14 cellular contexts compared by ENCODE assay signal in genomic region chr1:181647314-181648035, GRCh38.
DNase-seq lines count a peak whose midpoint lies in the region; TF ChIP-seq lines count a peak whose summit lies in the region.
"Had no signal": no experiment of that assay in that cellular context is flagged by ENCODE, and none has a peak within 500 bp of the region (broad histone marks: within the 10 kb centered on the region; RNA-seq: fewer than 3 reads in every experiment).

No MANE protein-coding gene starts in this region.

- no peak overlapping the region for H4K5ac ChIP-seq in mesendoderm (ENCODE audit: low read length)

- H3K9me3 Mint-ChIP-seq in CD8-positive, alpha-beta memory T cell, result peaks cover 0 to 2% (median 0%) of the 10 kb centered on the region in 5 donors

- H3K36me3 ChIP-seq in duodenal mucosa (ENCODE audit: control insufficient read depth in 1 of 2, insufficient read depth in 2 of 2, low read length in 2 of 2) (no peaks in the 10 kb centered on the region), neuronal stem cell (replicated peaks in 1 of 2; ENCODE audit: control insufficient read depth in 2 of 2, insufficient read depth in 2 of 2, low read length in 2 of 2) (no peaks in the 10 kb centered on the region), mesendoderm (ENCODE audit: control insufficient read depth, insufficient read depth, low read length) (no peaks in the 10 kb centered on the region)
- no peaks in the 10 kb centered on the region for H3K36me3 ChIP-seq in CD8-positive, alpha-beta memory T cell (ENCODE audit: insufficient read depth, low read length)
- H3K36me3 ChIP-seq: BE2C, cardiac muscle cell had no signal

- H2BK15ac ChIP-seq in neuronal stem cell (ENCODE audit: low read length), result no peak overlapping the region
- no peak overlapping the region for H2BK15ac ChIP-seq in mesendoderm (replicated peaks; ENCODE audit: low read depth)

- no CpG with 5 or more reads among the region's 11 CpGs for WGBS in neuronal stem cell (ENCODE audit: extremely low coverage in 2 of 2, insufficient read length in 2 of 2, insufficient replicate concordance in 1 of 2), 2 donors
- no CpG with 5 or more reads among the region's 11 CpGs for WGBS in mesendoderm (ENCODE audit: extremely low coverage, insufficient coverage, low lambda C conversion rate)

- no peak overlapping the region for H4K8ac ChIP-seq in neuronal stem cell (ENCODE audit: low read depth, low read length)
- no peak overlapping the region for H4K8ac ChIP-seq in mesendoderm (ENCODE audit: low read depth, low read length)

- no peak overlapping the region for H3K56ac ChIP-seq in mesendoderm (ENCODE audit: low read length)

- H3K27me3 Mint-ChIP-seq in CD8-positive, alpha-beta memory T cell, result peaks cover 2 to 44% of the 10 kb centered on the region in 2 donors

- no peak overlapping the region for H3K4ac ChIP-seq in neuronal stem cell (ENCODE audit: low read length)
- H3K4ac ChIP-seq in mesendoderm (ENCODE audit: low read depth, low read length), result no peak overlapping the region

- no peak overlapping the region for H2BK12ac ChIP-seq in neuronal stem cell (ENCODE audit: low read length)

- no peak overlapping the region for H2AFZ ChIP-seq in neuronal stem cell (ENCODE audit: low read length)

- H3K4me1 Mint-ChIP-seq in CD8-positive, alpha-beta memory T cell, result no peaks in the 10 kb centered on the region

- no peaks in the 10 kb centered on the region for H3K79me1 ChIP-seq in neuronal stem cell (ENCODE audit: low read depth, low read length)
- no peaks in the 10 kb centered on the region for H3K79me1 ChIP-seq in mesendoderm (ENCODE audit: low read length)

- no peak overlapping the region for H3K9ac ChIP-seq in duodenal mucosa (ENCODE audit: low read depth in 1 of 2, low read length in 2 of 2)
- no peak overlapping the region for H3K9ac ChIP-seq in neuronal stem cell (ENCODE audit: low read depth, low read length, poor library complexity)
- H3K9ac ChIP-seq in mesendoderm (ENCODE audit: low read length), result no peak overlapping the region

- H3K4me3 ChIP-seq in duodenal mucosa (ENCODE audit: low read depth in 1 of 2, low read length in 2 of 2) (peak overlapping the region; percentile 16 to 23), neuronal stem cell (ENCODE audit: low read length in 2 of 2) (no peak overlapping the region), mesendoderm (ENCODE audit: low read length) (no peak overlapping the region)
- no peak overlapping the region for H3K4me3 ChIP-seq in CD8-positive, alpha-beta memory T cell (ENCODE audit: low read length)
- H3K4me3 ChIP-seq: cardiac muscle cell had no signal

- no peak overlapping the region for H2BK120ac ChIP-seq in neuronal stem cell (ENCODE audit: low read depth, low read length)
- no peak overlapping the region for H2BK120ac ChIP-seq in mesendoderm (ENCODE audit: low read depth, low read length)

- DNase-seq in HEK293T (ENCODE audit: extremely low spot score) (no peak), NCI-H187 treated with DMSO at 0.1 percent for 48 hours (lab: John Stamatoyannopoulos, UW) (peak; percentile 58), neuronal stem cell (ENCODE audit: low spot score) (no peak), mesendoderm (no peak), inferior parietal cortex (ENCODE audit: extremely low spot score) (no peak)
- no peak for DNase-seq in CD8-positive, alpha-beta memory T cell
- DNase-seq: activated CD4-positive, CD25-positive, alpha-beta regulatory T cell; activated CD8-positive, alpha-beta memory T cell treated with anti-CD3 and anti-CD28 coated beads, Interleukin-2, amount 50 U/mL, for 48 hours; BE2C; EL; HCEC 1CT had no signal

- H3K9me3 ChIP-seq in duodenal mucosa (ENCODE audit: control insufficient read depth in 1 of 2, low read length in 2 of 2) (no peaks in the 10 kb centered on the region), neuronal stem cell (replicated peaks in 1 of 2; ENCODE audit: control insufficient read depth in 2 of 2, insufficient read depth in 1 of 2, low read depth in 1 of 2, low read length in 2 of 2) (no peaks in the 10 kb centered on the region)
- H3K9me3 ChIP-seq in CD8-positive, alpha-beta memory T cell (ENCODE audit: low read length), result no peaks in the 10 kb centered on the region
- H3K9me3 ChIP-seq: BE2C had no signal

- H3K27ac ChIP-seq in duodenal mucosa (ENCODE audit: low read depth, low read length), result no peak overlapping the region
- no peak overlapping the region for H3K27ac ChIP-seq in neuronal stem cell (replicated peaks; ENCODE audit: low read length)
- no peak overlapping the region for H3K27ac ChIP-seq in CD8-positive, alpha-beta memory T cell (ENCODE audit: low read depth, low read length)
- no peak overlapping the region for H3K27ac ChIP-seq in mesendoderm (ENCODE audit: low read depth, low read length)
- H3K27ac ChIP-seq: cardiac muscle cell had no signal

- H3K4me3 Mint-ChIP-seq in CD8-positive, alpha-beta memory T cell, result no peak overlapping the region
- H3K4me3 Mint-ChIP-seq: activated naive CD8-positive, alpha-beta T cell had no signal

- peaks cover 10 to 14% of the 10 kb centered on the region in 2 donors for H3K4me1 ChIP-seq in duodenal mucosa (ENCODE audit: control insufficient read depth in 1 of 2, insufficient read depth in 2 of 2, low read length in 2 of 2)
- peaks cover 0 to 4% of the 10 kb centered on the region in 2 donors for H3K4me1 ChIP-seq in neuronal stem cell (ENCODE audit: control insufficient read depth in 2 of 2, insufficient read depth in 1 of 2, low read depth in 1 of 2, low read length in 2 of 2)
- H3K4me1 ChIP-seq in CD8-positive, alpha-beta memory T cell (ENCODE audit: insufficient read depth, low read length), result no peaks in the 10 kb centered on the region
- H3K4me1 ChIP-seq in mesendoderm (ENCODE audit: control insufficient read depth, low read depth, low read length), result no peaks in the 10 kb centered on the region
- H3K4me1 ChIP-seq: BE2C had no signal

- H3K27me3 ChIP-seq in duodenal mucosa (ENCODE audit: control insufficient read depth in 1 of 2, insufficient read depth in 2 of 2, low read length in 2 of 2), result peaks cover 0 to 3% of the 10 kb centered on the region in 2 donors
- H3K27me3 ChIP-seq in neuronal stem cell (ENCODE audit: control insufficient read depth in 3 of 3, insufficient read depth in 3 of 3, low read depth in 1 of 3, low read length in 3 of 3), result peaks cover 0 to 6% (median 0%) of the 10 kb centered on the region in 3 experiments
- no peaks in the 10 kb centered on the region for H3K27me3 ChIP-seq in CD8-positive, alpha-beta memory T cell (ENCODE audit: insufficient read depth, low read length, poor library complexity, severe bottlenecking)
- no peaks in the 10 kb centered on the region for H3K27me3 ChIP-seq in mesendoderm (ENCODE audit: insufficient read depth, low read length, poor library complexity)
- H3K27me3 ChIP-seq: BE2C had no signal

- no peak overlapping the region for H2AK5ac ChIP-seq in neuronal stem cell (ENCODE audit: low read depth, low read length)
- no peak overlapping the region for H2AK5ac ChIP-seq in mesendoderm (ENCODE audit: low read length)

- POLR2A ChIA-PET in HEK293T (lab: Yijun Ruan, JAX), result no interaction called here
- POLR2A ChIA-PET in CD8-positive, alpha-beta memory T cell (lab: Charles Lee), result no interaction called here

- no peak overlapping the region for H3K23ac ChIP-seq in neuronal stem cell (ENCODE audit: low read depth, low read length, poor library complexity)
- no peak overlapping the region for H3K23ac ChIP-seq in mesendoderm (ENCODE audit: low read length)

- H3K18ac ChIP-seq in neuronal stem cell (ENCODE audit: low read length), result peak overlapping the region; percentile 36
- H3K18ac ChIP-seq in mesendoderm (ENCODE audit: low read length), result no peak overlapping the region

- H3K27ac Mint-ChIP-seq in CD8-positive, alpha-beta memory T cell, result no peak overlapping the region
- H3K27ac Mint-ChIP-seq: activated naive CD8-positive, alpha-beta T cell had no signal

- H3K36me3 Mint-ChIP-seq in CD8-positive, alpha-beta memory T cell, result no peaks in the 10 kb centered on the region
- H3K36me3 Mint-ChIP-seq: activated naive CD8-positive, alpha-beta T cell had no signal

- H2BK5ac ChIP-seq in neuronal stem cell (ENCODE audit: low read length), result peak overlapping the region; percentile 69
- H2BK5ac ChIP-seq in mesendoderm (ENCODE audit: low read length), result no peak overlapping the region

- no peak overlapping the region for H4K91ac ChIP-seq in neuronal stem cell (ENCODE audit: low read depth, low read length, poor library complexity)

- no peaks in the 10 kb centered on the region for H3K79me2 ChIP-seq in mesendoderm (ENCODE audit: control insufficient read depth, insufficient read depth, low read length)

- no peak overlapping the region for H3K14ac ChIP-seq in neuronal stem cell (ENCODE audit: low read length)

- H3K4me2 ChIP-seq in neuronal stem cell (ENCODE audit: insufficient read depth, low read length, poor library complexity, severe bottlenecking) (no peak overlapping the region), mesendoderm (ENCODE audit: low read length) (no peak overlapping the region)

- CTCF ChIA-PET in HEK293T (lab: Yijun Ruan, JAX), result interaction anchor here (0.6 kb wide), 1 partner anchor 1955 kb away, joined by 3 read pairs; no protein-coding TSS in a partner anchor
- CTCF ChIA-PET in CD8-positive, alpha-beta memory T cell (lab: Charles Lee), result no interaction called here

TF ChIP-seq in HEK293T, 16 proteins besides CTCF, POLR2A, EP300 and RAD21:
- TF ChIP-seq SUZ12 (IDR thresholded peaks at IDR 0.05) (no peak), PKNOX1 (IDR thresholded peaks at IDR 0.05) (0 out of 2 replicates have a peak, but pooled peaks have one; percentile 6)

Comparison
In these comparisons a context has a peak if more than half of its experiments do, and no peak if none do; other contexts are left out.
1. H3K4me3 ChIP-seq: peak in duodenal mucosa (2 of 2); none in neuronal stem cell (0 of 2), CD8-positive, alpha-beta memory T cell (single experiment) and mesendoderm (single experiment).